ENCODE assay signal across 1 cellular context in the genomic region with DNA sequence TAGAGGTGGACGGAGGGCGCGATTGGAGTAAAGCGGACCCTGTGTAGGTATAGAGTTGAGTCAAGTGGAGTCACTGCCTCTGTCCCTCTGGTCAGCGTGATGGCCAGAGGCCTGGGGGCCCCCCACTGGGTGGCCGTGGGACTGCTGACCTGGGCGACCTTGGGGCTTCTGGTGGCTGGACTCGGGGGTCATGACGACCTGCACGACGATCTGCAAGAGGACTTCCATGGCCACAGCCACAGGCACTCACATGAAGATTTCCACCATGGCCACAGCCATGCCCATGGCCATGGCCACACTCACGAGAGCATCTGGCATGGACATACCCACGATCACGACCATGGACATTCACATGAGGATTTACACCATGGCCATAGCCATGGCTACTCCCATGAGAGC.
TF ChIP-seq lines count a peak whose summit lies in the region.

No MANE protein-coding gene starts in this region.

TF ChIP-seq in HCT116, 20 proteins besides CTCF, POLR2A, EP300 and RAD21:
- TF ChIP-seq CBX3 (IDR thresholded peaks at IDR 0.05; ENCODE audit: low read depth) (no peak), CEBPB (IDR thresholded peaks at IDR 0.05; ENCODE audit: low read depth) (no peak)
